Comparison of ENCODE assay signal across 17 cellular contexts in genomic region chr13:84037937-84038464, GRCh38.
DNase-seq lines count a peak whose midpoint lies in the region; ATAC-seq and TF ChIP-seq lines count a peak whose summit lies in the region.
"Had no signal": no experiment of that assay in that cellular context is flagged by ENCODE, and none has a peak within 500 bp of the region (broad histone marks: within the 10 kb centered on the region; RNA-seq: fewer than 3 reads in every experiment).

No MANE protein-coding gene starts in this region.

- no peak overlapping the region for H2AK5ac ChIP-seq in mesendoderm (ENCODE audit: low read length)

- no peak overlapping the region for H2BK5ac ChIP-seq in mesendoderm (ENCODE audit: low read length)

- no peaks in the 10 kb centered on the region for H3K9me3 Mint-ChIP-seq in activated CD4-positive, alpha-beta T cell treated with anti-CD3 and anti-CD28 coated beads, Interleukin-2, amount 10 ng/mL, durations not matched to agents 7 days and 5 days

- TF ChIP-seq CTCF in ovary (IDR thresholded peaks at IDR 0.05): no peak

- H3K4me1 ChIP-seq in HUES48 (ENCODE audit: control insufficient read depth, insufficient read depth, low read length) (peaks cover 28% of the 10 kb centered on the region), NT2/D1 (ENCODE audit: insufficient read depth, insufficient read length) (no peaks in the 10 kb centered on the region), mesendoderm (ENCODE audit: control insufficient read depth, low read depth, low read length) (no peaks in the 10 kb centered on the region), ovary (ENCODE audit: insufficient read depth) (no peaks in the 10 kb centered on the region)

- no peak overlapping the region for H3K4me3 Mint-ChIP-seq in activated CD4-positive, alpha-beta T cell treated with anti-CD3 and anti-CD28 coated beads, Interleukin-2, amount 10 ng/mL, durations not matched to agents 7 days and 5 days
- H3K4me3 Mint-ChIP-seq: activated CD4-positive, alpha-beta T cell treated with anti-CD3 and anti-CD28 coated beads for 36 hours; T-helper 2 cell treated with Interferon-gamma antibody and Interleukin-4, amounts not matched to agents 5 μg/mL and 100 μg/mL, for 36 hours had no signal

- no peak overlapping the region for H3K4me3 ChIP-seq in HUES48 (ENCODE audit: low read depth, low read length)
- no peak overlapping the region for H3K4me3 ChIP-seq in NT2/D1 (ENCODE audit: insufficient read length, low read depth)
- H3K4me3 ChIP-seq in mesendoderm (ENCODE audit: low read length): no peak overlapping the region
- no peak overlapping the region for H3K4me3 ChIP-seq in ovary

- H3K4ac ChIP-seq in mesendoderm (ENCODE audit: low read depth, low read length): no peak overlapping the region

- H3K79me2 ChIP-seq in mesendoderm (ENCODE audit: control insufficient read depth, insufficient read depth, low read length): no peaks in the 10 kb centered on the region

- CTCF ChIA-PET in activated CD4-positive, alpha-beta T cell treated with anti-CD3 and anti-CD28 coated beads, Interleukin-2, amount 10 ng/mL, durations not matched to agents 7 days and 5 days (lab: Charles Lee): no interaction called here

- no peak overlapping the region for H2BK120ac ChIP-seq in mesendoderm (ENCODE audit: low read depth, low read length)

- no peaks in the 10 kb centered on the region for H3K79me1 ChIP-seq in mesendoderm (ENCODE audit: low read length)

- no peak overlapping the region for H4K5ac ChIP-seq in mesendoderm (ENCODE audit: low read length)

- intact Hi-C loops in ovary (cut with DNase I): no loop called here

- peak; percentile 6 for DNase-seq in activated CD4-positive, alpha-beta T cell treated with anti-CD3 and anti-CD28 coated beads, Interleukin-2, amount 10 ng/mL, durations not matched to agents 7 days and 5 days
- DNase-seq in activated CD4-positive, alpha-beta T cell treated with anti-CD3 and anti-CD28 coated beads, Interleukin-2, amount 50 U/mL, for 1 hour: no peak
- DNase-seq in NT2/D1 (ENCODE audit: low read depth, low spot score) (peak; percentile 25), mesendoderm (peak; percentile 47), ovary (no peak)
- DNase-seq: activated CD4-positive, alpha-beta T cell treated with anti-CD3 and anti-CD28 coated beads for 36 hours; brain microvascular endothelial cell; cortex of kidney; foreskin melanocyte; IMR-90; MV-4-11; stimulated activated CD4-positive, alpha-beta T cell treated with anti-CD3 and anti-CD28 coated beads, Interleukin-1b, Interleukin-23, amount 100 ng/mL, for 48 hours had no signal

- H3K27ac ChIP-seq in HUES48 (ENCODE audit: low read depth, low read length): peak overlapping the region; percentile 66
- H3K27ac ChIP-seq in mesendoderm (ENCODE audit: low read depth, low read length): no peak overlapping the region
- no peak overlapping the region for H3K27ac ChIP-seq in ovary
- H3K27ac ChIP-seq: brain microvascular endothelial cell, epithelial cell of prostate had no signal

- H3K56ac ChIP-seq in mesendoderm (ENCODE audit: low read length): no peak overlapping the region

- no peak overlapping the region for H2BK15ac ChIP-seq in mesendoderm (replicated peaks; ENCODE audit: low read depth)

- no peaks in the 10 kb centered on the region for H3K9me3 ChIP-seq in HUES48 (ENCODE audit: control insufficient read depth, insufficient read depth, low read length)
- no peaks in the 10 kb centered on the region for H3K9me3 ChIP-seq in NT2/D1 (ENCODE audit: insufficient read depth, low read length)
- H3K9me3 ChIP-seq in ovary: no peaks in the 10 kb centered on the region

- H3K18ac ChIP-seq in mesendoderm (ENCODE audit: low read length): no peak overlapping the region

- no peak overlapping the region for H3K23ac ChIP-seq in mesendoderm (ENCODE audit: low read length)

- H3K27ac Mint-ChIP-seq in activated CD4-positive, alpha-beta T cell treated with anti-CD3 and anti-CD28 coated beads, Interleukin-2, amount 10 ng/mL, durations not matched to agents 7 days and 5 days: peak overlapping the region; percentile 16
- H3K27ac Mint-ChIP-seq: activated CD4-positive, alpha-beta T cell treated with anti-CD3 and anti-CD28 coated beads for 36 hours; T-helper 2 cell treated with Interferon-gamma antibody and Interleukin-4, amounts not matched to agents 5 μg/mL and 100 μg/mL, for 36 hours had no signal

- TF ChIP-seq POLR2A in ovary (IDR thresholded peaks at IDR 0.05): no peak

- TF ChIP-seq EP300 in ovary (IDR thresholded peaks at IDR 0.05): no peak

- peaks cover 17% of the 10 kb centered on the region for H3K4me1 Mint-ChIP-seq in activated CD4-positive, alpha-beta T cell treated with anti-CD3 and anti-CD28 coated beads, Interleukin-2, amount 10 ng/mL, durations not matched to agents 7 days and 5 days

- POLR2A ChIA-PET in activated CD4-positive, alpha-beta T cell treated with anti-CD3 and anti-CD28 coated beads, Interleukin-2, amount 10 ng/mL, durations not matched to agents 7 days and 5 days (lab: Charles Lee): no interaction called here

- no peaks in the 10 kb centered on the region for H3K36me3 ChIP-seq in HUES48 (ENCODE audit: control insufficient read depth, insufficient read depth, low read length)
- no peaks in the 10 kb centered on the region for H3K36me3 ChIP-seq in NT2/D1 (ENCODE audit: insufficient read depth, insufficient read length, low read length)
- no peaks in the 10 kb centered on the region for H3K36me3 ChIP-seq in mesendoderm (ENCODE audit: control insufficient read depth, insufficient read depth, low read length)
- H3K36me3 ChIP-seq in ovary: no peaks in the 10 kb centered on the region
- H3K36me3 ChIP-seq: brain microvascular endothelial cell had no signal

- H3K9ac ChIP-seq in HUES48 (ENCODE audit: low read depth, low read length): no peak overlapping the region
- H3K9ac ChIP-seq in NT2/D1 (ENCODE audit: insufficient read length, low read depth): no peak overlapping the region
- H3K9ac ChIP-seq in mesendoderm (ENCODE audit: low read length): no peak overlapping the region

- no CpG with 5 or more reads among the region's 1 CpG for WGBS in mesendoderm (ENCODE audit: extremely low coverage, insufficient coverage, low lambda C conversion rate)
- 0 to 6% (median 0%) methylated on average over 1 of the region's 1 CpG for WGBS in ovary, 3 donors

- H3K27me3 ChIP-seq in HUES48 (ENCODE audit: control insufficient read depth, insufficient read depth, low read length) (no peaks in the 10 kb centered on the region), NT2/D1 (ENCODE audit: insufficient read depth, insufficient read length) (no peaks in the 10 kb centered on the region), mesendoderm (ENCODE audit: insufficient read depth, low read length, poor library complexity) (no peaks in the 10 kb centered on the region), ovary (no peaks in the 10 kb centered on the region)
- H3K27me3 ChIP-seq: brain microvascular endothelial cell had no signal

- no peak overlapping the region for H4K8ac ChIP-seq in mesendoderm (ENCODE audit: low read depth, low read length)

- H3K36me3 Mint-ChIP-seq in activated CD4-positive, alpha-beta T cell treated with anti-CD3 and anti-CD28 coated beads, Interleukin-2, amount 10 ng/mL, durations not matched to agents 7 days and 5 days (ENCODE audit: low read depth): no peaks in the 10 kb centered on the region

- ATAC-seq in HG02884 (IDR thresholded peaks at IDR 0.05; ENCODE audit: unreplicated experiment) (no peak), HG03159 (IDR thresholded peaks at IDR 0.05; ENCODE audit: unreplicated experiment) (no peak)
- ATAC-seq: activated CD4-positive, alpha-beta T cell treated with anti-CD3 and anti-CD28 coated beads for 36 hours had no signal

- no peak overlapping the region for H3K4me2 ChIP-seq in mesendoderm (ENCODE audit: low read length)

- H3K27me3 Mint-ChIP-seq in activated CD4-positive, alpha-beta T cell treated with anti-CD3 and anti-CD28 coated beads, Interleukin-2, amount 10 ng/mL, durations not matched to agents 7 days and 5 days: no peaks in the 10 kb centered on the region

Comparison
In these comparisons a context has a peak if more than half of its experiments do, and no peak if none do; other contexts are left out.
1. DNase-seq: peak in activated CD4-positive, alpha-beta T cell treated with anti-CD3 and anti-CD28 coated beads, Interleukin-2, amount 10 ng/mL, durations not matched to agents 7 days and 5 days (single experiment), NT2/D1 (single experiment) and mesendoderm (single experiment); none in activated CD4-positive, alpha-beta T cell treated with anti-CD3 and anti-CD28 coated beads, Interleukin-2, amount 50 U/mL, for 1 hour (single experiment) and ovary (0 of 5).